In the genomic region with DNA sequence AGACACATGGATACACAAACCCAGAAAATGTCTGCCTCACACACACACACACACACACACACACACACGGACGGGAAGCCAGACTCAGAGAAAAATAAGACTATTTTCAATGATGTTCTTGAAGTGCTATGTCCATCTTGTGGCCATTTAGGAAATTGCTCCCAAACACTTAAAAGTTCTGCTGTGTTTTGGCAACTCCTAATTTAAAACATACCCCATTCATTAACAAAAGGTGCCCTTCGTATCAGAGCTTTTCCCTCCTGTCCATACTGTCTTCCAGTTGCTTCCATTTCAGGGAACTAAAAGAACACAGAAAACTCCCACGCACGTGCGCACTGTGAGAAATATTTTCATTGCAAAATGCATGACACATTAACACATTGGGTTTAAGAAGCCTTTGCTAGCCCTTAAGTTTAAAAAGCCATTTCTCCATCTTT, we compare ENCODE assay signal across 9 cellular contexts. TPM values are rescaled to one million over a fixed set of nuclear protein-coding genes. Genes with fewer than 3 reads are reported as not detected.
DNase-seq lines count a peak whose midpoint lies in the region; ATAC-seq and TF ChIP-seq lines count a peak whose summit lies in the region.
"Had no signal": no experiment of that assay in that cellular context is flagged by ENCODE, and none has a peak within 500 bp of the region (broad histone marks: within the 10 kb centered on the region; RNA-seq: fewer than 3 reads in every experiment).

No MANE protein-coding gene starts in this region.

- H3K9ac ChIP-seq in Karpas-422 (ENCODE audit: low read length): no peak overlapping the region

- TF ChIP-seq CTCF in GM06990 (IDR thresholded peaks at IDR 0.05; ENCODE audit: insufficient read depth, low read length, poor library complexity, severe bottlenecking): peak; percentile 70
- TF ChIP-seq CTCF in Peyer's patch (IDR thresholded peaks at IDR 0.05): peak in 5 of 6 experiments; percentile 43 to 64 (median 61)

- H3K9me3 ChIP-seq in Karpas-422 (ENCODE audit: low read length): no peaks in the 10 kb centered on the region
- no peaks in the 10 kb centered on the region for H3K9me3 ChIP-seq in Peyer's patch

- no peaks in the 10 kb centered on the region for H4K20me1 ChIP-seq in Karpas-422 (ENCODE audit: insufficient read depth, low read depth, low read length)

- no peak overlapping the region for H2AFZ ChIP-seq in Karpas-422 (ENCODE audit: low read length)

- H3K27ac ChIP-seq in Karpas-422 (ENCODE audit: low read length): no peak overlapping the region
- no peak overlapping the region for H3K27ac ChIP-seq in Peyer's patch

- no peak for TF ChIP-seq POLR2A in Peyer's patch (IDR thresholded peaks at IDR 0.05)

- ATAC-seq in GM19463 (IDR thresholded peaks at IDR 0.05; ENCODE audit: unreplicated experiment): no peak

- DNase-seq in A172 (ENCODE audit: low spot score) (peak; percentile 36), GM06990 (ENCODE audit: extremely low read depth, insufficient read length) (peak; percentile 6), Karpas-422 (peak; percentile 83), Peyer's patch (no peak), dermis blood vessel endothelial cell (peak; percentile 87), midbrain (lab: John Stamatoyannopoulos, UW) (peak; percentile 55)
- no peak for DNase-seq in activated effector memory CD4-positive, alpha-beta T cell treated with Interleukin-2 at 50 U/mL for 16 hours

- no peaks in the 10 kb centered on the region for H3K36me3 ChIP-seq in GM06990 (ENCODE audit: control insufficient read depth, insufficient read depth, low read length)
- H3K36me3 ChIP-seq in Karpas-422 (ENCODE audit: insufficient read depth, low read length): no peaks in the 10 kb centered on the region
- no peaks in the 10 kb centered on the region for H3K36me3 ChIP-seq in Peyer's patch

- no peaks in the 10 kb centered on the region for H3K79me2 ChIP-seq in Karpas-422 (ENCODE audit: low read length)

- H3K4me1 ChIP-seq in Karpas-422 (ENCODE audit: low read length): no peaks in the 10 kb centered on the region
- no peaks in the 10 kb centered on the region for H3K4me1 ChIP-seq in Peyer's patch

- H3K27me3 ChIP-seq in GM06990 (replicated peaks; ENCODE audit: control insufficient read depth, insufficient read depth, low read length): no peaks in the 10 kb centered on the region
- H3K27me3 ChIP-seq in Karpas-422 (ENCODE audit: low read length): no peaks in the 10 kb centered on the region
- no peaks in the 10 kb centered on the region for H3K27me3 ChIP-seq in Peyer's patch

- H3K4me2 ChIP-seq in Karpas-422 (ENCODE audit: low read depth, low read length, poor library complexity, severe bottlenecking): no peak overlapping the region

- H3K4me3 ChIP-seq in GM06990 (replicated peaks; ENCODE audit: low read depth, low read length) (no peak overlapping the region), Karpas-422 (ENCODE audit: low read length) (no peak overlapping the region), Peyer's patch (no peak overlapping the region)

- no peaks in the 10 kb centered on the region for H3K9me2 ChIP-seq in Karpas-422 (replicated peaks; ENCODE audit: insufficient read depth, low read length)

RNA-seq across cellular contexts. Expression of gene SLC12A1, which starts 44.6 kb away (rescaled TPM):
- total RNA-seq in A172 (2014; rRNA removed; shearing (Covaris generic)): not detected in 2 replicates
- total RNA-seq in Karpas-422 (2014; rRNA removed; shearing (Covaris generic); ENCODE audit: low replicate concordance): not detected in 2 replicates
- total RNA-seq in Peyer's patch: not detected
- total RNA-seq in dermis blood vessel endothelial cell: under 0.01 TPM in 2 replicates
- total RNA-seq: urinary bladder had no signal

RNA-seq across cellular contexts. Expression of gene CTXN2, which starts 59.2 kb away (rescaled TPM):
- 0.05 TPM in 1 of 2 replicates, not detected in the other for total RNA-seq in A172 (2014; rRNA removed; shearing (Covaris generic))
- not detected in 2 replicates for total RNA-seq in Karpas-422 (2014; rRNA removed; shearing (Covaris generic); ENCODE audit: low replicate concordance)
- total RNA-seq in Peyer's patch (not detected), dermis blood vessel endothelial cell (not detected in 2 replicates)
- total RNA-seq: urinary bladder had no signal

Comparison
In these comparisons a context has a peak if more than half of its experiments do, and no peak if none do; other contexts are left out.
1. DNase-seq: peak in A172 (single experiment), GM06990 (single experiment), Karpas-422 (single experiment), dermis blood vessel endothelial cell (single experiment) and midbrain (single experiment); none in Peyer's patch (0 of 3) and activated effector memory CD4-positive, alpha-beta T cell treated with Interleukin-2 at 50 U/mL for 16 hours (single experiment).